ENCODE assay signal across 8 cellular contexts in the genomic region with DNA sequence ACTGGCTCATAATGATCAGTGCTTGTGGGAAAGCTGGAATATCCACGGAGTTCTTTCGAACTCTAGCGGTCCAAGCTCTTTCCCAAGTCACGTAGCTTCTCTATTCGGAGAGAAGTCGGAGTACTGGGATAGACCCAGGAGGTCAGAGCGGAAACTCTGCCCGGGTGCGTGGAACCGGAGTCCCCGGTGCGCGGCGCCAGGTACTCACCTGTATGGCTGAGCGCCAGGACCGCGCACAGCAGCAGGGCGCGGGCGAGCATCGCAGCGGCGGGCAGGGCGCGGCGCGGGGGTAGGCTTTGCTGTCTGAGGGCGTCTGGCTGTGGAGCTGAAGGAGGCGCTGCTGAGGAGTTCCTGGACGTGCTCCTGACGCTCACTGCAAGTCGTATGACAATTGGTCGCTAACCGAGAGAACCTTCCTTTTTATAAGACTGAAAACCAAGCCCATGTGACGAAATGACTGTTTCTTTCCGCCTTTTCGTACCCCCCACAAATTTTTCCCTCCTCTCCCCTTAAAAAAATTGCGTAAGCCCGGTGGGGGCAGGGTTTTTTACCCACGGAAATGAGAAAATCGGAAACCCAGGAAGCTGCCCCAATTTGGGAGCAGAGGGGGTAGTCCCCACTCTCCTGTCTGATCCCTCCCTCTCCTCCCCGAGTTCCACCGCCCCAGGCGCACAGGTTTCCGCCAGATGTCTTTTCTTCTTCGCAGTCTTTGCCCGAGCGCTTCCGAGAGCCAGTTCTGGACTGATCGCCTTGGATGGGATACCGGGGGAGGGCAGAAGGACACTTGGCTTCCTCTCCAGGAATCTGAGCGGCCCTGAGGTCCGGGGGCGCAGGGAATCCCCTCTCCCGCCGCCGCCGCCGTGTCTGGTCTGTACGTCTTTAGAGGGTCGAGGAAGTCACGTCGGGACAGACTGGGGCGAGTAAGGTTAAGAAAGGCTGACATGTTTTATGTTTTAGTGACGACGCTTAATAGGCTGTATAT. TPM values are rescaled to one million over a fixed set of nuclear protein-coding genes. Genes with fewer than 3 reads are reported as not detected.
DNase-seq lines count a peak whose midpoint lies in the region; ATAC-seq and TF ChIP-seq lines count a peak whose summit lies in the region.

A gene (minus strand): TSS at position 393 of the 982 bp plus-strand sequence. CDS start 133 bp downstream, at position 260.

- peak within 1 kb of the TSS; percentile 67 for H3K4me2 ChIP-seq in parathyroid adenoma (ENCODE audit: low read length)

- H3K9ac ChIP-seq in parathyroid adenoma: peak within 1 kb of the TSS; percentile 69

- H3K27ac ChIP-seq in Peyer's patch (peak within 1 kb of the TSS; percentile 62 to 91 (median 75)), left ventricle myocardium inferior (replicated peaks) (peak within 1 kb of the TSS; percentile 76), parathyroid adenoma (peak within 1 kb of the TSS; percentile 96), SJCRH30 (no peak within 1 kb of the TSS)

- H3K79me2 ChIP-seq in parathyroid adenoma: no peaks in the 10 kb centered on the region

- peak within 1 kb of the TSS; percentile 31 to 64 (median 45) for H3K4me3 ChIP-seq in Peyer's patch
- peak within 1 kb of the TSS; percentile 69 for H3K4me3 ChIP-seq in left ventricle myocardium inferior
- H3K4me3 ChIP-seq in parathyroid adenoma (ENCODE audit: low read depth, low read length): peak within 1 kb of the TSS; percentile 89
- H3K4me3 ChIP-seq in SJCRH30: no peak within 1 kb of the TSS

- H3K36me3 ChIP-seq in Peyer's patch (peaks cover 0 to 1% (median 0%) of the 10 kb centered on the region in 3 donors), left ventricle myocardium inferior (peaks cover 2% of the 10 kb centered on the region), parathyroid adenoma (ENCODE audit: control insufficient read depth, insufficient read depth, low read length) (no peaks in the 10 kb centered on the region), SJCRH30 (no peaks in the 10 kb centered on the region)

- DNase-seq in Caki2 (ENCODE audit: low read depth) (peak; percentile 82), HS-27A (ENCODE audit: low read depth) (peak; percentile 50), Peyer's patch (peak in 2 of 3 donors; percentile 79 to 86), amniotic stem cell (lab: John Stamatoyannopoulos, UW) (peak; percentile 84), left ventricle myocardium inferior (peak; percentile 67), SJCRH30 (no peak)

- intact Hi-C loops in left ventricle myocardium inferior (cut with micrococcal nuclease): no loop called here

- H3K27me3 ChIP-seq in Peyer's patch: no peaks in the 10 kb centered on the region
- H3K27me3 ChIP-seq in left ventricle myocardium inferior (ENCODE audit: low read depth): peaks cover 24% of the 10 kb centered on the region
- H3K27me3 ChIP-seq in parathyroid adenoma (ENCODE audit: control insufficient read depth, insufficient read depth, low read length): no peaks in the 10 kb centered on the region
- H3K27me3 ChIP-seq in SJCRH30: no peaks in the 10 kb centered on the region; the same call in 1 of the 2 replicates

- TF ChIP-seq CTCF in Peyer's patch (IDR thresholded peaks at IDR 0.05) (peak in 4 of 6 experiments; percentile 6 to 44 (median 42)), left ventricle myocardium inferior (IDR thresholded peaks at IDR 0.05; ENCODE audit: borderline replicate concordance) (peak; percentile 44), parathyroid adenoma (IDR thresholded peaks at IDR 0.05) (peak; percentile 58)

- ATAC-seq in GM21360 (IDR thresholded peaks at IDR 0.05; ENCODE audit: unreplicated experiment): peak; percentile 96

- in situ Hi-C loops in Caki2 (cut with HindIII; ENCODE audit: low pct_unique_long_range_greater_than_20kb, low sequenced_read_pairs): no loop called here

- TF ChIP-seq POLR2A in Peyer's patch (IDR thresholded peaks at IDR 0.05): peak; percentile 33 to 60

- H2AFZ ChIP-seq in parathyroid adenoma: peak within 1 kb of the TSS; percentile 78

- H3K9me3 ChIP-seq in Peyer's patch (no peaks in the 10 kb centered on the region), left ventricle myocardium inferior (replicated peaks) (no peaks in the 10 kb centered on the region), parathyroid adenoma (ENCODE audit: control insufficient read depth, low read length) (no peaks in the 10 kb centered on the region), SJCRH30 (replicated peaks) (no peaks in the 10 kb centered on the region)

- H3K4me1 ChIP-seq in Peyer's patch: no peaks in the 10 kb centered on the region
- H3K4me1 ChIP-seq in left ventricle myocardium inferior: peaks cover 15% of the 10 kb centered on the region
- H3K4me1 ChIP-seq in parathyroid adenoma: no peaks in the 10 kb centered on the region
- H3K4me1 ChIP-seq in SJCRH30: no peaks in the 10 kb centered on the region

RNA-seq across cellular contexts. Expression of the gene that starts here (rescaled TPM):
- 0.03 and 0.20 TPM in 2 replicates for total RNA-seq in Caki2 (2014; rRNA removed; shearing (Covaris generic); ENCODE audit: low replicate concordance)
- total RNA-seq in Peyer's patch: 1 to 10 TPM in 2 of 4 donors, under 1 TPM in 2; 0.76 to 1.7 (median 1.1) TPM
- total RNA-seq in left ventricle myocardium inferior: 0.85 TPM
- total RNA-seq in SJCRH30 (2014; rRNA removed; shearing (Covaris generic)): not detected in 2 replicates

Comparison
In these comparisons a context has a peak if more than half of its experiments do, and no peak if none do; other contexts are left out.
1. Peak in DNase-seq in Caki2; RNA of the gene not detected or under 1 TPM.
2. Peak in DNase-seq, H3K4me3 ChIP-seq and H3K27ac ChIP-seq in left ventricle myocardium inferior; RNA of the gene not detected or under 1 TPM.
3. DNase-seq: peak in HS-27A (single experiment), Peyer's patch (2 of 3) and amniotic stem cell (single experiment); none in SJCRH30 (0 of 2).
4. Peak in every context shown above with its lines, with median percentiles within 50 percentile points of each other: CTCF ChIP-seq.